In genomic region chr20:62407221-62407992, GRCh38 we compare ENCODE assay signal across 1 cellular context.
TF ChIP-seq lines count a peak whose summit lies in the region.

A gene with protein sequence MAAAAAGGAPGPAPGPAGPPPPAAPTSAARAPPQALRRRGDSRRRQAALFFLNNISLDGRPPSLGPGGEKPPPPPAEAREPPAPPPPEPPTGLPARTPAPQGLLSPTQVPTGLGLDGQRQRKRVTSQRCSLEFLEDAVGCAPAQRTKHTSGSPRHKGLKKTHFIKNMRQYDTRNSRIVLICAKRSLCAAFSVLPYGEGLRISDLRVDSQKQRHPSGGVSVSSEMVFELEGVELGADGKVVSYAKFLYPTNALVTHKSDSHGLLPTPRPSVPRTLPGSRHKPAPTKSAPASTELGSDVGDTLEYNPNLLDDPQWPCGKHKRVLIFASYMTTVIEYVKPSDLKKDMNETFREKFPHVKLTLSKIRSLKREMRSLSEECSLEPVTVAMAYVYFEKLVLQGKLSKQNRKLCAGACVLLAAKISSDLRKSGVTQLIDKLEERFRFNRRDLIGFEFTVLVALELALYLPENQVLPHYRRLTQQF (minus strand): TSS chr20:62407285. CDS start chr20:62407276, 9 bp downstream.

TF ChIP-seq in HepG2, 621 proteins besides CTCF, POLR2A, EP300 and RAD21 (continued from another document):
- TF ChIP-seq GLI4 (CRISPR knock-in tag; IDR thresholded peaks at IDR 0.05; ENCODE audit: borderline replicate concordance) (peak; percentile 84; the same call in 1 of the 2 replicates), ZNF788 (CRISPR knock-in tag; IDR thresholded peaks at IDR 0.05; ENCODE audit: borderline replicate concordance) (peak; percentile 96), SIN3A (IDR thresholded peaks at IDR 0.05; ENCODE audit: borderline replicate concordance, low read depth, low read length) (peak; percentile 82; the same call in 1 of the 2 replicates), ZSCAN21 (CRISPR knock-in tag; IDR thresholded peaks at IDR 0.05; ENCODE audit: borderline replicate concordance) (peak; percentile 93), ZNF17 (CRISPR knock-in tag; IDR thresholded peaks at IDR 0.05) (no peak), FUBP1 (CRISPR knock-in tag; IDR thresholded peaks at IDR 0.05; ENCODE audit: borderline replicate concordance) (no peak), ZMAT3 (CRISPR knock-in tag; conservative IDR thresholded peaks at IDR 0.05) (no peak; the same call in 1 of the 2 replicates), ZNF670 (CRISPR knock-in tag; IDR thresholded peaks at IDR 0.05; ENCODE audit: borderline replicate concordance) (peak; percentile 84; the same call in 1 of the 2 replicates), ZNF432 (CRISPR knock-in tag; IDR thresholded peaks at IDR 0.05; ENCODE audit: borderline replicate concordance) (no peak), ZNF781 (CRISPR knock-in tag; IDR thresholded peaks at IDR 0.05; ENCODE audit: borderline replicate concordance, not compliant biosample characterization) (peak; percentile 75), RFXAP (CRISPR knock-in tag; IDR thresholded peaks at IDR 0.05; ENCODE audit: borderline replicate concordance) (peak; percentile 96)
- TF ChIP-seq, protein P1, sequence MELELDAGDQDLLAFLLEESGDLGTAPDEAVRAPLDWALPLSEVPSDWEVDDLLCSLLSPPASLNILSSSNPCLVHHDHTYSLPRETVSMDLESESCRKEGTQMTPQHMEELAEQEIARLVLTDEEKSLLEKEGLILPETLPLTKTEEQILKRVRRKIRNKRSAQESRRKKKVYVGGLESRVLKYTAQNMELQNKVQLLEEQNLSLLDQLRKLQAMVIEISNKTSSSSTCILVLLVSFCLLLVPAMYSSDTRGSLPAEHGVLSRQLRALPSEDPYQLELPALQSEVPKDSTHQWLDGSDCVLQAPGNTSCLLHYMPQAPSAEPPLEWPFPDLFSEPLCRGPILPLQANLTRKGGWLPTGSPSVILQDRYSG (CRISPR knock-in tag; IDR thresholded peaks at IDR 0.05) = peak; percentile 95
- TF ChIP-seq, protein P2, sequence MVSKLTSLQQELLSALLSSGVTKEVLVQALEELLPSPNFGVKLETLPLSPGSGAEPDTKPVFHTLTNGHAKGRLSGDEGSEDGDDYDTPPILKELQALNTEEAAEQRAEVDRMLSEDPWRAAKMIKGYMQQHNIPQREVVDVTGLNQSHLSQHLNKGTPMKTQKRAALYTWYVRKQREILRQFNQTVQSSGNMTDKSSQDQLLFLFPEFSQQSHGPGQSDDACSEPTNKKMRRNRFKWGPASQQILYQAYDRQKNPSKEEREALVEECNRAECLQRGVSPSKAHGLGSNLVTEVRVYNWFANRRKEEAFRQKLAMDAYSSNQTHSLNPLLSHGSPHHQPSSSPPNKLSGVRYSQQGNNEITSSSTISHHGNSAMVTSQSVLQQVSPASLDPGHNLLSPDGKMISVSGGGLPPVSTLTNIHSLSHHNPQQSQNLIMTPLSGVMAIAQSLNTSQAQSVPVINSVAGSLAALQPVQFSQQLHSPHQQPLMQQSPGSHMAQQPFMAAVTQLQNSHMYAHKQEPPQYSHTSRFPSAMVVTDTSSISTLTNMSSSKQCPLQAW (CRISPR knock-in tag; IDR thresholded peaks at IDR 0.05) = peak; percentile 91
- TF ChIP-seq, protein P3, sequence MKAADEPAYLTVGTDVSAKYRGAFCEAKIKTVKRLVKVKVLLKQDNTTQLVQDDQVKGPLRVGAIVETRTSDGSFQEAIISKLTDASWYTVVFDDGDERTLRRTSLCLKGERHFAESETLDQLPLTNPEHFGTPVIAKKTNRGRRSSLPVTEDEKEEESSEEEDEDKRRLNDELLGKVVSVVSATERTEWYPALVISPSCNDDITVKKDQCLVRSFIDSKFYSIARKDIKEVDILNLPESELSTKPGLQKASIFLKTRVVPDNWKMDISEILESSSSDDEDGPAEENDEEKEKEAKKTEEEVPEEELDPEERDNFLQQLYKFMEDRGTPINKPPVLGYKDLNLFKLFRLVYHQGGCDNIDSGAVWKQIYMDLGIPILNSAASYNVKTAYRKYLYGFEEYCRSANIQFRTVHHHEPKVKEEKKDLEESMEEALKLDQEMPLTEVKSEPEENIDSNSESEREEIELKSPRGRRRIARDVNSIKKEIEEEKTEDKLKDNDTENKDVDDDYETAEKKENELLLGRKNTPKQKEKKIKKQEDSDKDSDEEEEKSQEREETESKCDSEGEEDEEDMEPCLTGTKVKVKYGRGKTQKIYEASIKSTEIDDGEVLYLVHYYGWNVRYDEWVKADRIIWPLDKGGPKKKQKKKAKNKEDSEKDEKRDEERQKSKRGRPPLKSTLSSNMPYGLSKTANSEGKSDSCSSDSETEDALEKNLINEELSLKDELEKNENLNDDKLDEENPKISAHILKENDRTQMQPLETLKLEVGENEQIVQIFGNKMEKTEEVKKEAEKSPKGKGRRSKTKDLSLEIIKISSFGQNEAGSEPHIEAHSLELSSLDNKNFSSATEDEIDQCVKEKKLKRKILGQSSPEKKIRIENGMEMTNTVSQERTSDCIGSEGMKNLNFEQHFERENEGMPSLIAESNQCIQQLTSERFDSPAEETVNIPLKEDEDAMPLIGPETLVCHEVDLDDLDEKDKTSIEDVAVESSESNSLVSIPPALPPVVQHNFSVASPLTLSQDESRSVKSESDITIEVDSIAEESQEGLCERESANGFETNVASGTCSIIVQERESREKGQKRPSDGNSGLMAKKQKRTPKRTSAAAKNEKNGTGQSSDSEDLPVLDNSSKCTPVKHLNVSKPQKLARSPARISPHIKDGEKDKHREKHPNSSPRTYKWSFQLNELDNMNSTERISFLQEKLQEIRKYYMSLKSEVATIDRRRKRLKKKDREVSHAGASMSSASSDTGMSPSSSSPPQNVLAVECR (CRISPR knock-in tag; IDR thresholded peaks at IDR 0.05; ENCODE audit: borderline replicate concordance) = peak; percentile 83
TF ChIP-seq in HepG2: peak in this region for 409.
